In genomic region chr13:100363874-100364273, GRCh38 we compare ENCODE assay signal across 20 cellular contexts.
DNase-seq lines count a peak whose midpoint lies in the region; ATAC-seq and TF ChIP-seq lines count a peak whose summit lies in the region.
"Had no signal": no experiment of that assay in that cellular context is flagged by ENCODE, and none has a peak within 500 bp of the region (broad histone marks: within the 10 kb centered on the region; RNA-seq: fewer than 3 reads in every experiment).

No MANE protein-coding gene starts in this region.

- H3K4me3 Mint-ChIP-seq in chondrocyte (ENCODE audit: unreplicated experiment): no peak overlapping the region
- H3K4me3 Mint-ChIP-seq in CD8-positive, alpha-beta T cell: no peak overlapping the region
- H3K4me3 Mint-ChIP-seq: activated T-helper 17 cell treated with anti-CD3 and anti-CD28 coated beads, Interleukin-2, amount 50 U/mL, for 72 hours; CD4-positive, alpha-beta memory T cell; natural killer cell; stimulated activated naive CD8-positive, alpha-beta T cell treated with anti-CD3 and anti-CD28 coated beads, Interleukin-15, amount 100 ng/mL, for 72 hours had no signal

- H3K27me3 Mint-ChIP-seq in chondrocyte (ENCODE audit: low read depth): no peaks in the 10 kb centered on the region
- no peaks in the 10 kb centered on the region for H3K27me3 Mint-ChIP-seq in CD8-positive, alpha-beta T cell (ENCODE audit: low read depth)
- H3K27me3 Mint-ChIP-seq: activated T-helper 17 cell treated with anti-CD3 and anti-CD28 coated beads, Interleukin-2, amount 50 U/mL, for 72 hours; CD4-positive, alpha-beta memory T cell; stimulated activated naive CD8-positive, alpha-beta T cell treated with anti-CD3 and anti-CD28 coated beads, Interleukin-15, amount 100 ng/mL, for 72 hours had no signal

- intact Hi-C loops in CD8-positive, alpha-beta T cell (cut with DNase I, micrococcal nuclease): no loop called here
- intact Hi-C loops in thyroid gland (cut with DNase I): no loop called here

- peak overlapping the region; percentile 77 for H3K27ac Mint-ChIP-seq in chondrocyte (ENCODE audit: unreplicated experiment)
- no peak overlapping the region for H3K27ac Mint-ChIP-seq in CD8-positive, alpha-beta T cell
- H3K27ac Mint-ChIP-seq: activated T-helper 17 cell treated with anti-CD3 and anti-CD28 coated beads, Interleukin-2, amount 50 U/mL, for 72 hours; CD4-positive, alpha-beta memory T cell; natural killer cell had no signal

- H4K20me1 ChIP-seq in osteoblast (ENCODE audit: insufficient read depth, low read length): no peaks in the 10 kb centered on the region

- no peaks in the 10 kb centered on the region for H3K9me3 Mint-ChIP-seq in chondrocyte (ENCODE audit: low read depth)
- no peaks in the 10 kb centered on the region for H3K9me3 Mint-ChIP-seq in CD8-positive, alpha-beta T cell
- H3K9me3 Mint-ChIP-seq: activated T-helper 17 cell treated with anti-CD3 and anti-CD28 coated beads, Interleukin-2, amount 50 U/mL, for 72 hours; CD4-positive, alpha-beta memory T cell; natural killer cell; stimulated activated naive CD8-positive, alpha-beta T cell treated with anti-CD3 and anti-CD28 coated beads, Interleukin-15, amount 100 ng/mL, for 72 hours had no signal

- peaks cover 35% of the 10 kb centered on the region for H3K4me1 ChIP-seq in osteoblast (ENCODE audit: insufficient read depth, low read length)
- H3K4me1 ChIP-seq in CD8-positive, alpha-beta T cell (ENCODE audit: insufficient read depth, low read length): no peaks in the 10 kb centered on the region
- no peaks in the 10 kb centered on the region for H3K4me1 ChIP-seq in thyroid gland
- H3K4me1 ChIP-seq: ascending aorta, heart left ventricle, right lobe of liver had no signal

- H3K4me2 ChIP-seq in osteoblast (ENCODE audit: insufficient read depth, low read length): peak overlapping the region; percentile 62

- H2AFZ ChIP-seq in osteoblast (ENCODE audit: low read length): no peak overlapping the region

- H3K36me3 ChIP-seq in osteoblast (ENCODE audit: insufficient read depth, low read length) (no peaks in the 10 kb centered on the region), thyroid gland (no peaks in the 10 kb centered on the region)
- no peaks in the 10 kb centered on the region for H3K36me3 ChIP-seq in CD8-positive, alpha-beta T cell (ENCODE audit: insufficient read depth, low read length)
- H3K36me3 ChIP-seq: ascending aorta, right lobe of liver had no signal

- H3K27ac ChIP-seq in osteoblast (ENCODE audit: low read depth, low read length) (peak overlapping the region; percentile 82), thyroid gland (no peak overlapping the region)
- H3K27ac ChIP-seq in CD8-positive, alpha-beta T cell (ENCODE audit: low read depth, low read length): no peak overlapping the region
- H3K27ac ChIP-seq: ascending aorta, heart left ventricle, right lobe of liver had no signal

- H3K4me1 Mint-ChIP-seq in chondrocyte (ENCODE audit: low read depth): peaks cover 38% of the 10 kb centered on the region
- H3K4me1 Mint-ChIP-seq in CD8-positive, alpha-beta T cell (ENCODE audit: low read depth): no peaks in the 10 kb centered on the region
- H3K4me1 Mint-ChIP-seq: CD4-positive, alpha-beta memory T cell; natural killer cell; stimulated activated naive CD8-positive, alpha-beta T cell treated with anti-CD3 and anti-CD28 coated beads, Interleukin-15, amount 100 ng/mL, for 72 hours had no signal

- TF ChIP-seq CTCF in chondrocyte (IDR thresholded peaks at IDR 0.05) (no peak), osteoblast (IDR thresholded peaks at IDR 0.05; ENCODE audit: extremely low read depth, low read depth, low read length) (no peak), thyroid gland (IDR thresholded peaks at IDR 0.05) (no peak)
- TF ChIP-seq CTCF in CD8-positive, alpha-beta T cell (IDR thresholded peaks at IDR 0.05): no peak

- H3K9me3 ChIP-seq in osteoblast (ENCODE audit: low read depth, low read length) (no peaks in the 10 kb centered on the region), thyroid gland (no peaks in the 10 kb centered on the region)
- H3K9me3 ChIP-seq in CD8-positive, alpha-beta T cell (ENCODE audit: low read length): no peaks in the 10 kb centered on the region
- H3K9me3 ChIP-seq: ascending aorta, heart left ventricle, right lobe of liver had no signal

- no peaks in the 10 kb centered on the region for H3K27me3 ChIP-seq in osteoblast (ENCODE audit: insufficient read depth, low read length)
- no peaks in the 10 kb centered on the region for H3K27me3 ChIP-seq in CD8-positive, alpha-beta T cell (ENCODE audit: insufficient read depth, low read length)
- no peaks in the 10 kb centered on the region for H3K27me3 ChIP-seq in thyroid gland
- H3K27me3 ChIP-seq: ascending aorta, heart left ventricle, right lobe of liver had no signal

- POLR2A ChIA-PET in CD8-positive, alpha-beta T cell (lab: Charles Lee): interaction anchor here (0.6 kb wide), 1 partner anchor 1537 kb away, joined by 4 read pairs; no protein-coding TSS in a partner anchor

- CTCF ChIA-PET in CD8-positive, alpha-beta T cell (lab: Charles Lee): no interaction called here

- H3K4me3 ChIP-seq in osteoblast (ENCODE audit: insufficient read depth, low read length) (no peak overlapping the region), thyroid gland (replicated peaks in 1 of 3) (no peak overlapping the region)
- no peak overlapping the region for H3K4me3 ChIP-seq in CD8-positive, alpha-beta T cell (ENCODE audit: low read depth, low read length)
- H3K4me3 ChIP-seq: ascending aorta, heart left ventricle, right lobe of liver had no signal

- WGBS in thyroid gland, 2 donors: 86 to 89% methylated on average over 2 of the region's 2 CpGs

- H3K36me3 Mint-ChIP-seq in chondrocyte (ENCODE audit: low read depth): no peaks in the 10 kb centered on the region
- peaks cover 8% of the 10 kb centered on the region for H3K36me3 Mint-ChIP-seq in CD8-positive, alpha-beta T cell
- H3K36me3 Mint-ChIP-seq: natural killer cell had no signal

- no peak for ATAC-seq in CD8-positive, alpha-beta T cell
- ATAC-seq in HG03108 (IDR thresholded peaks at IDR 0.05; ENCODE audit: unreplicated experiment): no peak
- ATAC-seq: activated T-helper 17 cell treated with anti-CD3 and anti-CD28 coated beads, Interleukin-2, amount 50 U/mL, for 72 hours; heart left ventricle; left lobe of liver; natural killer cell; Right ventricle myocardium inferior; stimulated activated naive CD8-positive, alpha-beta T cell treated with anti-CD3 and anti-CD28 coated beads, Interleukin-15, amount 100 ng/mL, for 72 hours had no signal

- no peak for TF ChIP-seq POLR2A in thyroid gland (IDR thresholded peaks at IDR 0.05)

- H3K79me2 ChIP-seq in osteoblast (ENCODE audit: insufficient read depth, low read length): no peaks in the 10 kb centered on the region

- peak; percentile 11 for DNase-seq in GM04503 (ENCODE audit: low read depth)
- DNase-seq in NCI-H1930 (lab: John Stamatoyannopoulos, UW): peak; percentile 66 to 84
- DNase-seq in chondrocyte (ENCODE audit: low spot score): no peak
- peak; percentile 35 for DNase-seq in osteoblast (ENCODE audit: insufficient read length, low spot score, missing footprints)
- no peak for DNase-seq in CD8-positive, alpha-beta T cell
- no peak for DNase-seq in thyroid gland
- DNase-seq: activated CD4-positive, alpha-beta T cell treated with anti-CD3 and anti-CD28 coated beads, Interleukin-2, amount 50 U/mL, for 4 hours; CD4-positive, alpha-beta memory T cell; heart left ventricle; natural killer cell; NCI-H1092 treated with DMSO at 0.1 percent for 48 hours; NCI-H446 treated with DMSO at 0.1 percent for 48 hours; right lobe of liver; stimulated activated naive CD8-positive, alpha-beta T cell treated with anti-CD3 and anti-CD28 coated beads, Interleukin-15, amount 100 ng/mL, for 72 hours; T-helper 9 cell had no signal

Comparison
In these comparisons a context has a peak if more than half of its experiments do, and no peak if none do; other contexts are left out.
1. DNase-seq: peak in GM04503 (single experiment), NCI-H1930 (2 of 2) and osteoblast (single experiment); none in chondrocyte (single experiment), CD8-positive, alpha-beta T cell (0 of 7) and thyroid gland (0 of 2).